ENCODE assay signal across 14 cellular contexts in genomic region chr10:60286436-60287023, GRCh38.
"Had no signal": no experiment of that assay in that cellular context is flagged by ENCODE, and none has a peak within 500 bp of the region (broad histone marks: within the 10 kb centered on the region; RNA-seq: fewer than 3 reads in every experiment).

No MANE protein-coding gene starts in this region.

- H3K27ac ChIP-seq: adrenal gland, brain microvascular endothelial cell, psoas muscle, stomach had no signal

- H3K36me3 ChIP-seq: adrenal gland, brain microvascular endothelial cell, stomach, thoracic aorta had no signal

- ATAC-seq: mucosa of descending colon; natural killer cell treated with Interleukin-12 subunit alpha and Interleukin-12 subunit beta and Interleukin-15 and Interleukin-18, amount 100 ng/mL, for 72 hours; psoas muscle had no signal

- H3K4me1 ChIP-seq: adrenal gland, psoas muscle had no signal

- DNase-seq: activated B cell treated with CpG ODN at 0.5 μM for 24 hours; activated CD4-positive, alpha-beta T cell treated with anti-CD3 and anti-CD28 coated beads, Interleukin-2, amount 10 ng/mL, durations not matched to agents 7 days and 5 days; activated naive CD4-positive, alpha-beta T cell treated with anti-CD3 and anti-CD28 coated beads, Interleukin-2, amount 10 ng/mL, durations not matched to agents 7 days and 5 days; activated T-cell treated with anti-CD3 and anti-CD28 coated beads for 4 hours; adrenal gland; brain microvascular endothelial cell; hypothalamus; mucosa of descending colon; nucleus accumbens; psoas muscle; stomach had no signal

- H3K27me3 ChIP-seq: adrenal gland, brain microvascular endothelial cell, stomach had no signal

- H3K9me3 ChIP-seq: adrenal gland, mucosa of descending colon, psoas muscle, stomach, thoracic aorta had no signal

- H3K4me3 ChIP-seq: adrenal gland, lung, mucosa of descending colon, psoas muscle, stomach, thoracic aorta had no signal
